In the genomic region with DNA sequence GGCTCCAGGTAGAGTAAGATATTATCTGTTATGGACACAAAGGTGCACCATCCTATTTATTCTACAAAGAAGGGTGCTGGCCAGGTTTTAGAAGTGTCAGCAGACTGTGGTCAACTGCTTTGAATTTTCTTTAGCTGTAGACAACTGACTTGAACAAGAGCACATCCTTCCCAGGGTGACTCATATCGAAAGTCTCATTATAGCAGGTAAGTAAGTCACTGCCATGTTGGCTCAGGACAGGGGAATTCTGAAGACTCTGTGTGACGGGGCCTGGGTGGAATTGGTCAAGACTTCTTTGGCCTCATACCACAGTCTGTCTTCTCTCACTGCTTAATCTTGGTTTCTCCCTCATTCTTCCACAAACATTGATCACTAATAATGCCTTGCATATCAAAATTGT, we compare ENCODE assay signal across 25 cellular contexts.
"Had no signal": no experiment of that assay in that cellular context is flagged by ENCODE, and none has a peak within 500 bp of the region (broad histone marks: within the 10 kb centered on the region; RNA-seq: fewer than 3 reads in every experiment).

No MANE protein-coding gene starts in this region.

- H3K27ac ChIP-seq: adrenal gland, ascending aorta, neutrophil, right lobe of liver, tibial nerve, VCaP had no signal

- H3K27me3 ChIP-seq: adrenal gland, ascending aorta, neutrophil, right lobe of liver, tibial nerve had no signal

- H3K4me1 ChIP-seq: adrenal gland, ascending aorta, right lobe of liver, tibial nerve had no signal

- DNase-seq: activated CD4-positive, alpha-beta T cell treated with anti-CD3 and anti-CD28 coated beads for 4 hours; activated CD4-positive, alpha-beta T cell treated with anti-CD3 and anti-CD28 coated beads, Interleukin-2, amount 50 U/mL, for 4 hours; activated naive CD4-positive, alpha-beta T cell; activated naive CD8-positive, alpha-beta T cell treated with anti-CD3 and anti-CD28 coated beads for 36 hours; activated T-cell treated with anti-CD3 and anti-CD28 coated beads for 4 hours; activated T-cell treated with anti-CD3 and anti-CD28 coated beads, Interleukin-2, amount 50 U/mL, for 72 hours; adrenal gland; caudate nucleus; cortex of kidney; effector memory CD8-positive, alpha-beta T cell; erythroblast; foreskin fibroblast; head of caudate nucleus; hippocampal formation; kidney; left colon; naive B cell; nephron progenitor cell; right lobe of liver; stimulated activated CD4-positive, alpha-beta T cell treated with anti-CD3 and anti-CD28 coated beads, Interleukin-2, amount 100 ng/mL, for 48 hours; stimulated activated naive CD4-positive, alpha-beta T cell treated with Interleukin-2 at 50 U/mL for 16 hours had no signal

- H3K36me3 ChIP-seq: adrenal gland, ascending aorta, neutrophil, right lobe of liver, tibial nerve had no signal

- H3K4me3 ChIP-seq: adrenal gland, ascending aorta, right lobe of liver, tibial nerve had no signal

- ATAC-seq: activated T-cell treated with anti-CD3 and anti-CD28 coated beads, Interleukin-2, amount 50 U/mL, for 72 hours; effector memory CD8-positive, alpha-beta T cell; left colon; right lobe of liver had no signal

- H3K9me3 ChIP-seq: adrenal gland, ascending aorta, neutrophil, right lobe of liver, tibial nerve had no signal
